In genomic region chr13:45695198-45695730, GRCh38 we compare ENCODE assay signal across 13 cellular contexts. TPM values are rescaled to one million over a fixed set of nuclear protein-coding genes. Genes with fewer than 3 reads are reported as not detected.
DNase-seq lines count a peak whose midpoint lies in the region; ATAC-seq and TF ChIP-seq lines count a peak whose summit lies in the region.
"Had no signal": no experiment of that assay in that cellular context is flagged by ENCODE, and none has a peak within 500 bp of the region (broad histone marks: within the 10 kb centered on the region; RNA-seq: fewer than 3 reads in every experiment).

No MANE protein-coding gene starts in this region.

- no peaks in the 10 kb centered on the region for H3K27me3 ChIP-seq in esophagus squamous epithelium

- H3K27me3 Mint-ChIP-seq in activated naive CD8-positive, alpha-beta T cell treated with anti-CD3 and anti-CD28 coated beads, Interleukin-2, amount 50 U/mL, for 24 hours: peaks cover under 1% of the 10 kb centered on the region

- no peaks in the 10 kb centered on the region for H3K9me3 ChIP-seq in esophagus squamous epithelium

- WGBS in esophagus squamous epithelium, 2 donors: 46 to 50% methylated on average over 5 of the region's 5 CpGs

- no peaks in the 10 kb centered on the region for H3K36me3 Mint-ChIP-seq in activated naive CD8-positive, alpha-beta T cell treated with anti-CD3 and anti-CD28 coated beads, Interleukin-2, amount 50 U/mL, for 24 hours (ENCODE audit: low read depth)
- H3K36me3 Mint-ChIP-seq: activated naive CD8-positive, alpha-beta T cell treated with anti-CD3 and anti-CD28 coated beads, Interleukin-2, amount 10 ng/mL, durations not matched to agents 7 days and 5 days had no signal

- peak; percentile 44 for ATAC-seq in GM18508 (IDR thresholded peaks at IDR 0.05; ENCODE audit: insufficient read depth, unreplicated experiment)
- peak; percentile 40 for ATAC-seq in GM21367 (IDR thresholded peaks at IDR 0.05; ENCODE audit: unreplicated experiment)
- ATAC-seq in HG03439 (IDR thresholded peaks at IDR 0.05; ENCODE audit: unreplicated experiment): peak; percentile 55
- peak; percentile 72 for ATAC-seq in activated naive CD8-positive, alpha-beta T cell treated with anti-CD3 and anti-CD28 coated beads, Interleukin-2, amount 50 U/mL, for 24 hours

- H3K27ac ChIP-seq in esophagus squamous epithelium: no peak overlapping the region

- H3K4me1 Mint-ChIP-seq in activated naive CD8-positive, alpha-beta T cell treated with anti-CD3 and anti-CD28 coated beads, Interleukin-2, amount 50 U/mL, for 24 hours: peaks cover 9% of the 10 kb centered on the region
- H3K4me1 Mint-ChIP-seq: activated naive CD8-positive, alpha-beta T cell treated with anti-CD3 and anti-CD28 coated beads, Interleukin-2, amount 10 ng/mL, durations not matched to agents 7 days and 5 days had no signal

- no peak overlapping the region for H3K4me3 Mint-ChIP-seq in activated naive CD8-positive, alpha-beta T cell treated with anti-CD3 and anti-CD28 coated beads, Interleukin-2, amount 50 U/mL, for 24 hours
- H3K4me3 Mint-ChIP-seq: activated naive CD8-positive, alpha-beta T cell treated with anti-CD3 and anti-CD28 coated beads, Interleukin-2, amount 10 ng/mL, durations not matched to agents 7 days and 5 days had no signal

- H3K27ac Mint-ChIP-seq in activated naive CD8-positive, alpha-beta T cell treated with anti-CD3 and anti-CD28 coated beads, Interleukin-2, amount 50 U/mL, for 24 hours: peak overlapping the region; percentile 28
- H3K27ac Mint-ChIP-seq: activated naive CD8-positive, alpha-beta T cell treated with anti-CD3 and anti-CD28 coated beads, Interleukin-2, amount 10 ng/mL, durations not matched to agents 7 days and 5 days had no signal

- intact Hi-C loops in head of caudate nucleus (cut with DNase I) (no loop called here), esophagus squamous epithelium (cut with DNase I) (no loop called here)

- no peak for TF ChIP-seq CTCF in esophagus squamous epithelium (IDR thresholded peaks at IDR 0.05)

- DNase-seq in activated naive CD8-positive, alpha-beta T cell treated with anti-CD3 and anti-CD28 coated beads, Interleukin-2, amount 50 U/mL, for 24 hours: peak; percentile 7
- DNase-seq in head of caudate nucleus (no peak), NCI-H2196 treated with DMSO at 0.1 percent for 48 hours (lab: John Stamatoyannopoulos, UW; ENCODE audit: unreplicated experiment) (no peak), esophagus squamous epithelium (lab: John Stamatoyannopoulos, UW) (no peak), erythroblast (lab: John Stamatoyannopoulos, UW) (no peak)
- DNase-seq: activated naive CD8-positive, alpha-beta T cell treated with anti-CD3 and anti-CD28 coated beads, Interleukin-2, amount 10 ng/mL, durations not matched to agents 7 days and 5 days; GF-D8; RPMI8226 had no signal

- no peak overlapping the region for H3K4me3 ChIP-seq in esophagus squamous epithelium

- no peaks in the 10 kb centered on the region for H3K9me3 Mint-ChIP-seq in activated naive CD8-positive, alpha-beta T cell treated with anti-CD3 and anti-CD28 coated beads, Interleukin-2, amount 50 U/mL, for 24 hours
- H3K9me3 Mint-ChIP-seq: activated naive CD8-positive, alpha-beta T cell treated with anti-CD3 and anti-CD28 coated beads, Interleukin-2, amount 10 ng/mL, durations not matched to agents 7 days and 5 days had no signal

- H3K4me1 ChIP-seq in esophagus squamous epithelium: peaks cover 0 to 26% (median 0%) of the 10 kb centered on the region in 3 donors

- H3K36me3 ChIP-seq in esophagus squamous epithelium: no peaks in the 10 kb centered on the region

- no peak for TF ChIP-seq POLR2A in esophagus squamous epithelium (IDR thresholded peaks at IDR 0.05)
- TF ChIP-seq POLR2A in erythroblast (IDR thresholded peaks at IDR 0.05; ENCODE audit: low read length): no peak

RNA-seq across cellular contexts. Expression of gene CBY2, which starts 6.9 kb away (rescaled TPM):
- not detected for total RNA-seq in esophagus squamous epithelium
- total RNA-seq: activated naive CD8-positive, alpha-beta T cell treated with anti-CD3 and anti-CD28 coated beads, Interleukin-2, amount 10 ng/mL, durations not matched to agents 7 days and 5 days; fibroblast of villous mesenchyme; myocyte had no signal
